1 cellular context compared by ENCODE assay signal in the genomic region with DNA sequence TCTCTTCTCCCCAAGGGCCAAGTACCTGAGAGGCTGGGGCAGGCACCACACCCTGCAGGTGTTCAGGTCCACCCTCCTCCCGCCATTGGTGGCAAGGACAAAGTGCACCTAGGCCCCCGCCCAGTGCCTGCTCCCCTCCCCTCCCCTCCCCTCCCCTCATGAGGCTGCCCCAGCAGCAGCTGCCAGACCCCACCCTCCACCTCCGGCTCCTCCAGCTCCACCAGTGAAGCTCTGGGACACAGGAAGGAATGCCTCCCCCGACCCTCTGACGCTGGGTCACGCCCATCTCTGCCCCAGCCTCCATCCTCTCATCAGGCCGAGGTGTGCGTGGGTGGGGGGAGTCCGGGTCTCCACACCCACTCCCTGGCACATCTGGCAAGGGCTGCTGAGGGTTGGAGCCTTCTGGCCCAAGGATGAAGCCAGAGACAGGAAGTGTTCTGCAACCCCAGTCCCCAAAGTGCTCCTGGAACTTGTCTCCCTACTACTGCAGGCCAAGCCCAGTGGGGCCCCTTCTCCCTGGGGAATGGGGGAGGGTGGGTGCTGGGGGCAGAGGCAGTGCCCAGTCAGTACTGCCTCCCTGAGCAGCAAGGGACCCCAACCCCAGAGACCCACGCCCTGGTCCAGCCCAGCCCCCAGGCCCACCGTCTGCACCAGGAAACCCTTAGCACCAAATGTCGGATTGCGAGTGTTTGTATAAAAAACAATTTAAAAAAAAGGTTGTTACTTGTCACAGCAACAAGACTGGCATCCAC.
A peak's percentile ranks its signal among the peaks of the same experiment; 100 is the strongest.
TF ChIP-seq lines count a peak whose summit lies in the region.

No MANE protein-coding gene starts in this region.

TF ChIP-seq in HepG2, 621 proteins besides CTCF, POLR2A, EP300 and RAD21 (continues in another document):
- TF ChIP-seq ZSCAN30 (CRISPR knock-in tag; IDR thresholded peaks at IDR 0.05) (no peak), MED13 (CRISPR knock-in tag; IDR thresholded peaks at IDR 0.05) (0 out of 2 replicates have a peak, but pooled peaks have one; percentile 43), TMF1 (CRISPR knock-in tag; IDR thresholded peaks at IDR 0.05; ENCODE audit: low read depth) (0 out of 2 replicates have a peak, but pooled peaks have one; percentile 36), FOXA1 (IDR thresholded peaks at IDR 0.05) (no peak), FOXA1 (CRISPR knock-in tag; IDR thresholded peaks at IDR 0.05) (0 out of 2 replicates have a peak, but pooled peaks have one; percentile 3), YY1 (IDR thresholded peaks at IDR 0.05; ENCODE audit: insufficient read depth, insufficient replicate concordance, low read depth, low read length) (no peak), MTA1 (CRISPR knock-in tag; IDR thresholded peaks at IDR 0.05; ENCODE audit: borderline replicate concordance) (peak; percentile 58; the same call in 1 of the 2 replicates), ZNF292 (CRISPR knock-in tag; IDR thresholded peaks at IDR 0.05; ENCODE audit: borderline replicate concordance, low read depth) (no peak), HNRNPH1 (optimal IDR thresholded peaks at IDR 0.05; ENCODE audit: low read depth, low read length) (peak; percentile 20), HIC2 (CRISPR knock-in tag; IDR thresholded peaks at IDR 0.05; ENCODE audit: low read depth) (peak; percentile 48; the same call in 1 of the 2 replicates), EEA1 (CRISPR knock-in tag; IDR thresholded peaks at IDR 0.05; ENCODE audit: borderline replicate concordance) (peak; percentile 23; the same call in 1 of the 2 replicates), ZNF510 (CRISPR knock-in tag; IDR thresholded peaks at IDR 0.05; ENCODE audit: low read depth) (0 out of 2 replicates have a peak, but pooled peaks have one; percentile 0), ZNF564 (CRISPR knock-in tag; IDR thresholded peaks at IDR 0.05) (no peak), LRRFIP1 (CRISPR knock-in tag; conservative IDR thresholded peaks at IDR 0.05) (no peak), ZNF451 (CRISPR knock-in tag; IDR thresholded peaks at IDR 0.05) (0 out of 2 replicates have a peak, but pooled peaks have one; percentile 18), CEBPG (CRISPR knock-in tag; IDR thresholded peaks at IDR 0.05) (no peak), ZNF746 (CRISPR knock-in tag; IDR thresholded peaks at IDR 0.05) (peak; percentile 68; the same call in 1 of the 2 replicates), CSRNP1 (CRISPR knock-in tag; IDR thresholded peaks at IDR 0.05) (peak; percentile 65; the same call in 1 of the 2 replicates), UBTF (CRISPR knock-in tag; IDR thresholded peaks at IDR 0.05) (0 out of 2 replicates have a peak, but pooled peaks have one; percentile 9), KLF13 (CRISPR knock-in tag; IDR thresholded peaks at IDR 0.05) (peak; percentile 57; the same call in 1 of the 2 replicates), CERS6 (CRISPR knock-in tag; IDR thresholded peaks at IDR 0.05) (no peak), ZNF891 (CRISPR knock-in tag; IDR thresholded peaks at IDR 0.05) (0 out of 2 replicates have a peak, but pooled peaks have one; percentile 32), ZSCAN22 (CRISPR knock-in tag; IDR thresholded peaks at IDR 0.05) (no peak), BRD4 (CRISPR knock-in tag; IDR thresholded peaks at IDR 0.05) (peak; percentile 44; the same call in 1 of the 2 replicates), ARID5B (CRISPR knock-in tag; IDR thresholded peaks at IDR 0.05) (no peak), HNRNPLL (IDR thresholded peaks at IDR 0.05; ENCODE audit: low read depth, low read length, poor library complexity, severe bottlenecking) (peak; percentile 7), HNF4G (IDR thresholded peaks at IDR 0.05; ENCODE audit: borderline replicate concordance, low read depth, low read length) (peak; percentile 45; the same call in 1 of the 2 replicates), HNF4G (CRISPR knock-in tag; IDR thresholded peaks at IDR 0.05; ENCODE audit: borderline replicate concordance, low read depth) (no peak), MXI1 (IDR thresholded peaks at IDR 0.05; ENCODE audit: borderline replicate concordance, low read depth, low read length) (0 out of 3 replicates have a peak, but pooled peaks have one; percentile 16), HNF4A (CRISPR knock-in tag; IDR thresholded peaks at IDR 0.05) (peak; percentile 33; the same call in 1 of the 2 replicates), HOXD1 (CRISPR knock-in tag; IDR thresholded peaks at IDR 0.05) (peak; percentile 63; the same call in 1 of the 2 replicates), CHD2 (IDR thresholded peaks at IDR 0.05; ENCODE audit: low read depth, low read length) (peak; percentile 14; the same call in 1 of the 2 replicates), JUND (CRISPR knock-in tag; IDR thresholded peaks at IDR 0.05) (0 out of 2 replicates have a peak, but pooled peaks have one; percentile 27), ZNF713 (CRISPR knock-in tag; IDR thresholded peaks at IDR 0.05) (peak; percentile 90; the same call in 1 of the 2 replicates)
- TF ChIP-seq, protein P1, sequence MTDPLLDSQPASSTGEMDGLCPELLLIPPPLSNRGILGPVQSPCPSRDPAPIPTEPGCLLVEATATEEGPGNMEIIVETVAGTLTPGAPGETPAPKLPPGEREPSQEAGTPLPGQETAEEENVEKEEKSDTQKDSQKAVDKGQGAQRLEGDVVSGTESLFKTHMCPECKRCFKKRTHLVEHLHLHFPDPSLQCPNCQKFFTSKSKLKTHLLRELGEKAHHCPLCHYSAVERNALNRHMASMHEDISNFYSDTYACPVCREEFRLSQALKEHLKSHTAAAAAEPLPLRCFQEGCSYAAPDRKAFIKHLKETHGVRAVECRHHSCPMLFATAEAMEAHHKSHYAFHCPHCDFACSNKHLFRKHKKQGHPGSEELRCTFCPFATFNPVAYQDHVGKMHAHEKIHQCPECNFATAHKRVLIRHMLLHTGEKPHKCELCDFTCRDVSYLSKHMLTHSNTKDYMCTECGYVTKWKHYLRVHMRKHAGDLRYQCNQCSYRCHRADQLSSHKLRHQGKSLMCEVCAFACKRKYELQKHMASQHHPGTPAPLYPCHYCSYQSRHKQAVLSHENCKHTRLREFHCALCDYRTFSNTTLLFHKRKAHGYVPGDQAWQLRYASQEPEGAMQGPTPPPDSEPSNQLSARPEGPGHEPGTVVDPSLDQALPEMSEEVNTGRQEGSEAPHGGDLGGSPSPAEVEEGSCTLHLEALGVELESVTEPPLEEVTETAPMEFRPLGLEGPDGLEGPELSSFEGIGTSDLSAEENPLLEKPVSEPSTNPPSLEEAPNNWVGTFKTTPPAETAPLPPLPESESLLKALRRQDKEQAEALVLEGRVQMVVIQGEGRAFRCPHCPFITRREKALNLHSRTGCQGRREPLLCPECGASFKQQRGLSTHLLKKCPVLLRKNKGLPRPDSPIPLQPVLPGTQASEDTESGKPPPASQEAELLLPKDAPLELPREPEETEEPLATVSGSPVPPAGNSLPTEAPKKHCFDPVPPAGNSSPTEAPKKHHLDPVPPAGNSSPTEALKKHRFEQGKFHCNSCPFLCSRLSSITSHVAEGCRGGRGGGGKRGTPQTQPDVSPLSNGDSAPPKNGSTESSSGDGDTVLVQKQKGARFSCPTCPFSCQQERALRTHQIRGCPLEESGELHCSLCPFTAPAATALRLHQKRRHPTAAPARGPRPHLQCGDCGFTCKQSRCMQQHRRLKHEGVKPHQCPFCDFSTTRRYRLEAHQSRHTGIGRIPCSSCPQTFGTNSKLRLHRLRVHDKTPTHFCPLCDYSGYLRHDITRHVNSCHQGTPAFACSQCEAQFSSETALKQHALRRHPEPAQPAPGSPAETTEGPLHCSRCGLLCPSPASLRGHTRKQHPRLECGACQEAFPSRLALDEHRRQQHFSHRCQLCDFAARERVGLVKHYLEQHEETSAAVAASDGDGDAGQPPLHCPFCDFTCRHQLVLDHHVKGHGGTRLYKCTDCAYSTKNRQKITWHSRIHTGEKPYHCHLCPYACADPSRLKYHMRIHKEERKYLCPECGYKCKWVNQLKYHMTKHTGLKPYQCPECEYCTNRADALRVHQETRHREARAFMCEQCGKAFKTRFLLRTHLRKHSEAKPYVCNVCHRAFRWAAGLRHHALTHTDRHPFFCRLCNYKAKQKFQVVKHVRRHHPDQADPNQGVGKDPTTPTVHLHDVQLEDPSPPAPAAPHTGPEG (CRISPR knock-in tag; IDR thresholded peaks at IDR 0.05) = no peak
